Comparison of ENCODE assay signal across 19 cellular contexts in the genomic region with DNA sequence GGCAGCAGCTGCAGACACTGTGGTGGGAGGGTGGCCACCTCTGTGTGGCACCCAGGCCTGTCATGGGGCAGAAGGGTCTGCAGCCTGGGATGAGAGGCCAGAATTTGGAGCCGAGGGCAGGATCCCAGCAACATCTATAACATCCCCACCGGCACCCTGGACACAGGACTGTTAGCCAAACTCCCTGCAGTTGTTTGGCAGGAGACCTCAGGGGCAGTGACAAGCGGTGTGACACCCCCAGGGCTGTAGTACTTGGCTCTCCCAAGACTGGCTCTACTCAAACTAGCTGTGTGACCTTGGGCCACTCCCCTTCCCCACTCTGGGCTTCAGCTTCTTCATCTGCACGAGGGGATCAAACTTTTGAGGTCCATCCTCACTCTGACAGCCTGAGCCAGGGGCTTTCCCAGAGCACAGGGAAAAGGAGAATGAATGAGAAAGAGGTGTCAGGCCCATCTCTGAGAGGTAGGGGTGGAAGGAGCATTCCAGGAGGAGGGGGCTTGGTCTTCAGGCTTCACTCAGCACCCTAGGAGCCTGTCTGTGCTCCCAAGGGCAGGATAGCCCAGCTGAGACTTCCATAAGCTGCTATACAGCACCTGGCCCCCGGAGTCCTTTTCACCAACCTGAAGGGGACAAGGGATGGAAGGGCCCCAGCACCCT.
DNase-seq lines count a peak whose midpoint lies in the region; ATAC-seq and TF ChIP-seq lines count a peak whose summit lies in the region.
"Had no signal": no experiment of that assay in that cellular context is flagged by ENCODE, and none has a peak within 500 bp of the region (broad histone marks: within the 10 kb centered on the region; RNA-seq: fewer than 3 reads in every experiment).

No MANE protein-coding gene starts in this region.

- no peak overlapping the region for H3K4me3 Mint-ChIP-seq in GM23338
- no peak overlapping the region for H3K4me3 Mint-ChIP-seq in naive B cell
- H3K4me3 Mint-ChIP-seq in stimulated activated effector memory CD8-positive, alpha-beta T cell treated with anti-CD3 and anti-CD28 coated beads, Interleukin-12 subunit alpha, Interleukin-12 subunit beta, amount 100 ng/mL, for 72 hours: no peak overlapping the region
- H3K4me3 Mint-ChIP-seq: CD4-positive, CD25-positive, alpha-beta regulatory T cell; CD8-positive, alpha-beta memory T cell had no signal

- H3K4me1 Mint-ChIP-seq in GM23338: no peaks in the 10 kb centered on the region
- H3K4me1 Mint-ChIP-seq in naive B cell: peaks cover 18 to 37% (median 30%) of the 10 kb centered on the region in 3 donors
- H3K4me1 Mint-ChIP-seq in stimulated activated effector memory CD8-positive, alpha-beta T cell treated with anti-CD3 and anti-CD28 coated beads, Interleukin-12 subunit alpha, Interleukin-12 subunit beta, amount 100 ng/mL, for 72 hours: no peaks in the 10 kb centered on the region

- no peaks in the 10 kb centered on the region for H3K79me2 ChIP-seq in GM23338 (replicated peaks; ENCODE audit: insufficient read depth)

- no peak overlapping the region for H3K27ac ChIP-seq in GM23338 (ENCODE audit: low read depth)

- H3K27me3 ChIP-seq in GM23338 (ENCODE audit: insufficient read depth) (no peaks in the 10 kb centered on the region), H7 (ENCODE audit: control insufficient read depth, insufficient read depth, low read length) (peaks cover 1% of the 10 kb centered on the region; the same call in 1 of the 2 replicates)
- H3K27me3 ChIP-seq: BE2C had no signal

- no peak for TF ChIP-seq CTCF in GM23338 (conservative IDR thresholded peaks at IDR 0.05; ENCODE audit: low read depth in 2 of 2)

- H3K4me1 ChIP-seq in GM23338 (ENCODE audit: insufficient read depth): no peaks in the 10 kb centered on the region
- H3K4me1 ChIP-seq: HAP-1 had no signal

- no peaks in the 10 kb centered on the region for H3K36me3 ChIP-seq in GM23338 (ENCODE audit: insufficient read depth)
- no peaks in the 10 kb centered on the region for H3K36me3 ChIP-seq in H7 (replicated peaks; ENCODE audit: control insufficient read depth, insufficient read depth, low read length)
- H3K36me3 ChIP-seq: HAP-1 had no signal

- peaks cover 3% of the 10 kb centered on the region; the same call in 1 of the 2 replicates for H3K9me2 ChIP-seq in GM23338 (ENCODE audit: insufficient read depth)

- H2AFZ ChIP-seq in GM23338: no peak overlapping the region

- peaks cover 11% of the 10 kb centered on the region for H3K27me3 Mint-ChIP-seq in GM23338 (ENCODE audit: insufficient read depth, low read depth, poor library complexity)
- H3K27me3 Mint-ChIP-seq in naive B cell: peaks cover 5 to 26% (median 6%) of the 10 kb centered on the region in 3 donors
- H3K27me3 Mint-ChIP-seq: CD4-positive, CD25-positive, alpha-beta regulatory T cell had no signal

- H3K36me3 Mint-ChIP-seq in GM23338 (ENCODE audit: low read depth): no peaks in the 10 kb centered on the region
- H3K36me3 Mint-ChIP-seq in naive B cell: no peaks in the 10 kb centered on the region
- no peaks in the 10 kb centered on the region for H3K36me3 Mint-ChIP-seq in stimulated activated effector memory CD8-positive, alpha-beta T cell treated with anti-CD3 and anti-CD28 coated beads, Interleukin-12 subunit alpha, Interleukin-12 subunit beta, amount 100 ng/mL, for 72 hours
- H3K36me3 Mint-ChIP-seq: CD4-positive, CD25-positive, alpha-beta regulatory T cell had no signal

- no peaks in the 10 kb centered on the region for H3F3A ChIP-seq in GM23338 (replicated peaks; ENCODE audit: low read depth)

- H3K27ac Mint-ChIP-seq in GM23338: no peak overlapping the region
- H3K27ac Mint-ChIP-seq in naive B cell: peak overlapping the region in 4 of 6 donors; percentile 21 to 73 (median 58)
- H3K27ac Mint-ChIP-seq in stimulated activated effector memory CD8-positive, alpha-beta T cell treated with anti-CD3 and anti-CD28 coated beads, Interleukin-12 subunit alpha, Interleukin-12 subunit beta, amount 100 ng/mL, for 72 hours: peak overlapping the region; percentile 33

- no peaks in the 10 kb centered on the region for H3K9me3 Mint-ChIP-seq in GM23338
- H3K9me3 Mint-ChIP-seq in naive B cell: no peaks in the 10 kb centered on the region
- H3K9me3 Mint-ChIP-seq in stimulated activated effector memory CD8-positive, alpha-beta T cell treated with anti-CD3 and anti-CD28 coated beads, Interleukin-12 subunit alpha, Interleukin-12 subunit beta, amount 100 ng/mL, for 72 hours: no peaks in the 10 kb centered on the region
- H3K9me3 Mint-ChIP-seq: CD4-positive, CD25-positive, alpha-beta regulatory T cell; CD8-positive, alpha-beta memory T cell had no signal

- ATAC-seq in GM23338 (peak; percentile 64), naive B cell (ENCODE audit: low read depth in 2 of 2) (no peak), GM18520 (IDR thresholded peaks at IDR 0.05; ENCODE audit: unreplicated experiment) (no peak)
- ATAC-seq in stimulated activated effector memory CD8-positive, alpha-beta T cell treated with anti-CD3 and anti-CD28 coated beads, Interleukin-12 subunit alpha, Interleukin-12 subunit beta, amount 100 ng/mL, for 72 hours: no peak
- ATAC-seq: GM12878 had no signal

- H3K4me3 ChIP-seq in GM23338 (no peak overlapping the region), H7 (ENCODE audit: insufficient read depth, low read depth, low read length) (no peak overlapping the region)
- H3K4me3 ChIP-seq: GM12878, HAP-1 had no signal

- DNase-seq in GM23338 (ENCODE audit: low spot score): no peak
- DNase-seq in H7: peak; percentile 69
- DNase-seq in naive B cell: no peak
- no peak for DNase-seq in stimulated activated effector memory CD8-positive, alpha-beta T cell treated with anti-CD3 and anti-CD28 coated beads, Interleukin-12 subunit alpha, Interleukin-12 subunit beta, amount 100 ng/mL, for 72 hours (ENCODE audit: low spot score in 2 of 2)
- no peak for DNase-seq in NCI-H146 (lab: John Stamatoyannopoulos, UW)
- DNase-seq: ACHN; BE2C; C1 segment of cervical spinal cord; CD4-positive, CD25-positive, alpha-beta regulatory T cell; CD8-positive, alpha-beta memory T cell; COR-L47; DMS 273 treated with DMSO at 0.1 percent for 48 hours; DMS53; DND-41; EL; GOT3 had no signal

- no peaks in the 10 kb centered on the region for H4K20me1 ChIP-seq in GM23338 (replicated peaks; ENCODE audit: insufficient read depth)

- no peak overlapping the region for H3K4me2 ChIP-seq in GM23338

TF ChIP-seq in GM23338, 12 proteins besides CTCF, POLR2A, EP300 and RAD21 (continues in another document):
- TF ChIP-seq EZH2 (IDR thresholded peaks at IDR 0.05; ENCODE audit: low read depth, unreplicated experiment) (no peak), ZNF114 (CRISPR knock-in tag; IDR thresholded peaks at IDR 0.05) (no peak), CREB1 (CRISPR knock-in tag; IDR thresholded peaks at IDR 0.05; ENCODE audit: low read depth) (no peak), EZH2phosphoT487 (IDR thresholded peaks at IDR 0.05; ENCODE audit: unreplicated experiment) (no peak), JUNB (IDR thresholded peaks at IDR 0.05; ENCODE audit: unreplicated experiment) (no peak), ZNF331 (CRISPR knock-in tag; IDR thresholded peaks at IDR 0.05; ENCODE audit: low read depth) (no peak), STAT1 (IDR thresholded peaks at IDR 0.05; ENCODE audit: unreplicated experiment) (no peak), POLR2AphosphoS5 (IDR thresholded peaks at IDR 0.05; ENCODE audit: low read depth) (no peak), NANOG (IDR thresholded peaks at IDR 0.05; ENCODE audit: borderline replicate concordance) (no peak)
- TF ChIP-seq, protein P1, sequence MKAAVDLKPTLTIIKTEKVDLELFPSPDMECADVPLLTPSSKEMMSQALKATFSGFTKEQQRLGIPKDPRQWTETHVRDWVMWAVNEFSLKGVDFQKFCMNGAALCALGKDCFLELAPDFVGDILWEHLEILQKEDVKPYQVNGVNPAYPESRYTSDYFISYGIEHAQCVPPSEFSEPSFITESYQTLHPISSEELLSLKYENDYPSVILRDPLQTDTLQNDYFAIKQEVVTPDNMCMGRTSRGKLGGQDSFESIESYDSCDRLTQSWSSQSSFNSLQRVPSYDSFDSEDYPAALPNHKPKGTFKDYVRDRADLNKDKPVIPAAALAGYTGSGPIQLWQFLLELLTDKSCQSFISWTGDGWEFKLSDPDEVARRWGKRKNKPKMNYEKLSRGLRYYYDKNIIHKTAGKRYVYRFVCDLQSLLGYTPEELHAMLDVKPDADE (IDR thresholded peaks at IDR 0.05): no peak
- TF ChIP-seq, protein P2, sequence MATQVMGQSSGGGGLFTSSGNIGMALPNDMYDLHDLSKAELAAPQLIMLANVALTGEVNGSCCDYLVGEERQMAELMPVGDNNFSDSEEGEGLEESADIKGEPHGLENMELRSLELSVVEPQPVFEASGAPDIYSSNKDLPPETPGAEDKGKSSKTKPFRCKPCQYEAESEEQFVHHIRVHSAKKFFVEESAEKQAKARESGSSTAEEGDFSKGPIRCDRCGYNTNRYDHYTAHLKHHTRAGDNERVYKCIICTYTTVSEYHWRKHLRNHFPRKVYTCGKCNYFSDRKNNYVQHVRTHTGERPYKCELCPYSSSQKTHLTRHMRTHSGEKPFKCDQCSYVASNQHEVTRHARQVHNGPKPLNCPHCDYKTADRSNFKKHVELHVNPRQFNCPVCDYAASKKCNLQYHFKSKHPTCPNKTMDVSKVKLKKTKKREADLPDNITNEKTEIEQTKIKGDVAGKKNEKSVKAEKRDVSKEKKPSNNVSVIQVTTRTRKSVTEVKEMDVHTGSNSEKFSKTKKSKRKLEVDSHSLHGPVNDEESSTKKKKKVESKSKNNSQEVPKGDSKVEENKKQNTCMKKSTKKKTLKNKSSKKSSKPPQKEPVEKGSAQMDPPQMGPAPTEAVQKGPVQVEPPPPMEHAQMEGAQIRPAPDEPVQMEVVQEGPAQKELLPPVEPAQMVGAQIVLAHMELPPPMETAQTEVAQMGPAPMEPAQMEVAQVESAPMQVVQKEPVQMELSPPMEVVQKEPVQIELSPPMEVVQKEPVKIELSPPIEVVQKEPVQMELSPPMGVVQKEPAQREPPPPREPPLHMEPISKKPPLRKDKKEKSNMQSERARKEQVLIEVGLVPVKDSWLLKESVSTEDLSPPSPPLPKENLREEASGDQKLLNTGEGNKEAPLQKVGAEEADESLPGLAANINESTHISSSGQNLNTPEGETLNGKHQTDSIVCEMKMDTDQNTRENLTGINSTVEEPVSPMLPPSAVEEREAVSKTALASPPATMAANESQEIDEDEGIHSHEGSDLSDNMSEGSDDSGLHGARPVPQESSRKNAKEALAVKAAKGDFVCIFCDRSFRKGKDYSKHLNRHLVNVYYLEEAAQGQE (IDR thresholded peaks at IDR 0.05; ENCODE audit: unreplicated experiment): no peak
